28 cellular contexts compared by ENCODE assay signal in the genomic region with DNA sequence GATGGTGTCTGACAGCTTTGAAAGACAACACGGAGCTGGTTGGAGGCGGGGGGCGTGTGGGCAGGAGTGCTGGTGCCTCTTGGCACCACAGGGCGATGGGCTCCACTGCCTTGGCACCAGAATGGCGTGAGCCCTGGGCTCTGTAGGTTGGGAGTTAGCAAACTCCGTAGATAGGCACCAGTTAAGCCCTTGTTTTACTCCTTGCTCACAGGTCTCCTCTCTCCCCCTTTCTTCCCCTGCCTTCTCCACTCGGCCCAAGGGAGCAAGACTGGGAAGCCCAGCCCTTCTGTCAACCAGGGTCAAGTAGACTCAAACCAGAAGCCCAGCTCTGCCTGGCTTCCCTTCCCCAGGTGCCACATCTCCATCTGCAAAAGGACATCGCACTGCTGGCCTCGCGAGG.
"Had no signal": no experiment of that assay in that cellular context is flagged by ENCODE, and none has a peak within 500 bp of the region (broad histone marks: within the 10 kb centered on the region; RNA-seq: fewer than 3 reads in every experiment).

No MANE protein-coding gene starts in this region.

- H3K9me3 ChIP-seq: stomach, suprapubic skin, testis, thoracic aorta, thyroid gland, tibial artery, tibial nerve, transverse colon, upper lobe of left lung, upper lobe of right lung, uterus, vagina had no signal

- H3K4me3 ChIP-seq: stomach, suprapubic skin, testis, thoracic aorta, thyroid gland, tibial artery, tibial nerve, transverse colon, upper lobe of left lung, upper lobe of right lung, uterus, vagina had no signal

- H3K27me3 ChIP-seq: stomach, suprapubic skin, testis, thyroid gland, tibial artery, tibial nerve, transverse colon, upper lobe of left lung, upper lobe of right lung, uterus, vagina had no signal

- H3K36me3 ChIP-seq: stomach, suprapubic skin, thoracic aorta, thyroid gland, tibial artery, tibial nerve, transverse colon, upper lobe of left lung, upper lobe of right lung, uterus, vagina had no signal

- H3K4me3 Mint-ChIP-seq: stimulated activated effector memory CD8-positive, alpha-beta T cell treated with anti-CD3 and anti-CD28 coated beads, Interleukin-12 subunit alpha, Interleukin-12 subunit beta, amount 100 ng/mL, for 72 hours; stimulated activated memory B cell treated with anti-CD40 and anti-IgM and Interleukin-4, amounts not matched to agents 10 μg/mL and 1 μg/mL and 100 μg/mL, for 72 hours; stimulated activated naive B cell treated with anti-CD40 and anti-IgM and Interleukin-4, amounts not matched to agents 10 μg/mL and 1 μg/mL and 100 μg/mL, for 72 hours; stimulated activated naive CD8-positive, alpha-beta T cell treated with anti-CD3 and anti-CD28 coated beads, Interleukin-15, amount 100 ng/mL, for 72 hours; stimulated activated naive CD8-positive, alpha-beta T cell treated with anti-CD3 and anti-CD28 coated beads, Interleukin-15, Interleukin-2, amounts not matched to agents 100 ng/mL and 50 ng/mL, for 24 hours; type B pancreatic cell had no signal

- H3K4me1 ChIP-seq: stomach, suprapubic skin, testis, thyroid gland, tibial artery, tibial nerve, upper lobe of left lung, upper lobe of right lung, uterus, vagina had no signal

- H3K4me1 Mint-ChIP-seq: stimulated activated memory B cell treated with anti-CD40 and anti-IgM and Interleukin-4, amounts not matched to agents 10 μg/mL and 1 μg/mL and 100 μg/mL, for 72 hours; stimulated activated naive CD8-positive, alpha-beta T cell treated with anti-CD3 and anti-CD28 coated beads, Interleukin-15, amount 100 ng/mL, for 72 hours had no signal

- H3K27ac ChIP-seq: stomach, suprapubic skin, testis, thoracic aorta, thyroid gland, tibial artery, tibial nerve, transverse colon, upper lobe of left lung, upper lobe of right lung, uterus, vagina had no signal

- DNase-seq: stimulated activated CD4-positive, alpha-beta T cell treated with anti-CD3 and anti-CD28 coated beads, Interleukin-2, amount 100 ng/mL, for 48 hours; stimulated activated CD4-positive, alpha-beta T cell treated with anti-CD3 and anti-CD28 coated beads, Interleukin-4, amount 100 ng/mL, for 1 hour; stimulated activated CD4-positive, alpha-beta T cell treated with anti-CD3 and anti-CD28 coated beads, Interleukin-4, amount 100 ng/mL, for 24 hours; stimulated activated CD4-positive, alpha-beta T cell treated with anti-CD3 and anti-CD28 coated beads, Interleukin-4, amount 100 ng/mL, for 4 hours; stimulated activated CD8-positive, alpha-beta memory T cell treated with anti-CD3 and anti-CD28 coated beads, Interleukin-4, amount 100 ng/mL, for 48 hours; stimulated activated naive B cell treated with anti-CD40 and anti-IgM and Interleukin-4, amounts not matched to agents 10 μg/mL and 1 μg/mL and 100 μg/mL, for 72 hours; stimulated activated naive CD4-positive, alpha-beta T cell; stimulated activated naive CD4-positive, alpha-beta T cell treated with Interleukin-2 at 50 U/mL for 16 hours; stimulated activated naive CD8-positive, alpha-beta T cell treated with anti-CD3 and anti-CD28 coated beads, Interleukin-15, amount 100 ng/mL, for 72 hours; stimulated activated naive CD8-positive, alpha-beta T cell treated with anti-CD3 and anti-CD28 coated beads, Interleukin-15, Interleukin-2, amounts not matched to agents 100 U/mL and 50 U/mL, for 24 hours; stomach; substantia nigra; testis; thyroid gland; tibial artery; transverse colon; trophoblast cell; upper lobe of right lung; uterus had no signal

- H3K27me3 Mint-ChIP-seq: type B pancreatic cell had no signal

- H3K36me3 Mint-ChIP-seq: stimulated activated memory B cell treated with anti-CD40 and anti-IgM and Interleukin-4, amounts not matched to agents 10 μg/mL and 1 μg/mL and 100 μg/mL, for 72 hours; stimulated activated naive B cell treated with anti-CD40 and anti-IgM and Interleukin-4, amounts not matched to agents 10 μg/mL and 1 μg/mL and 100 μg/mL, for 72 hours had no signal

- H3K27ac Mint-ChIP-seq: stimulated activated effector memory CD8-positive, alpha-beta T cell treated with anti-CD3 and anti-CD28 coated beads, Interleukin-12 subunit alpha, Interleukin-12 subunit beta, amount 100 ng/mL, for 72 hours; stimulated activated memory B cell treated with anti-CD40 and anti-IgM and Interleukin-4, amounts not matched to agents 10 μg/mL and 1 μg/mL and 100 μg/mL, for 72 hours; stimulated activated naive B cell treated with anti-CD40 and anti-IgM and Interleukin-4, amounts not matched to agents 10 μg/mL and 1 μg/mL and 100 μg/mL, for 72 hours; stimulated activated naive CD8-positive, alpha-beta T cell treated with anti-CD3 and anti-CD28 coated beads, Interleukin-15, Interleukin-2, amounts not matched to agents 100 ng/mL and 50 ng/mL, for 24 hours; type B pancreatic cell had no signal
